In genomic region chr17:7167832-7168231, GRCh38 we compare ENCODE assay signal across 12 cellular contexts. TPM values are rescaled to one million over a fixed set of nuclear protein-coding genes. Genes with fewer than 3 reads are reported as not detected.
DNase-seq lines count a peak whose midpoint lies in the region; ATAC-seq and TF ChIP-seq lines count a peak whose summit lies in the region.
"Had no signal": no experiment of that assay in that cellular context is flagged by ENCODE, and none has a peak within 500 bp of the region (broad histone marks: within the 10 kb centered on the region; RNA-seq: fewer than 3 reads in every experiment).

No MANE protein-coding gene starts in this region.

- H2BK15ac ChIP-seq in mesendoderm (replicated peaks; ENCODE audit: low read depth): no peak overlapping the region

- H3K4me3 ChIP-seq in cardiac fibroblast (replicated peaks in 1 of 2; ENCODE audit: low read depth in 2 of 2, low read length in 2 of 2) (no peak overlapping the region), liver (ENCODE audit: low read depth in 1 of 3, low read length in 3 of 3) (no peak overlapping the region), mesendoderm (ENCODE audit: low read length) (no peak overlapping the region)

- peak; percentile 16 to 20 for TF ChIP-seq RAD21 in liver (IDR thresholded peaks at IDR 0.05)

- 24% methylated on average over 4 of the region's 4 CpGs for WGBS in liver
- no CpG with 5 or more reads among the region's 4 CpGs for WGBS in mesendoderm (ENCODE audit: extremely low coverage, insufficient coverage, low lambda C conversion rate)

- ATAC-seq in HG02642 (IDR thresholded peaks at IDR 0.05; ENCODE audit: poor library complexity, unreplicated experiment): no peak
- no peak for ATAC-seq in foreskin keratinocyte
- ATAC-seq: activated CD8-positive, alpha-beta T cell treated with anti-CD3 and anti-CD28 coated beads for 36 hours; SK-N-SH treated with all-trans-retinoic acid at 6 μM for 48 hours had no signal

- H4K5ac ChIP-seq in mesendoderm (ENCODE audit: low read length): no peak overlapping the region

- DNase-seq in AG20443 (ENCODE audit: low spot score) (peak; percentile 65), MV-4-11 (lab: John Stamatoyannopoulos, UW) (peak; percentile 95), cardiac fibroblast (ENCODE audit: low read depth in 2 of 2) (peak; percentile 63 to 83), ureter (ENCODE audit: low spot score) (no peak), foreskin keratinocyte (no peak), mesendoderm (no peak)
- DNase-seq: activated CD8-positive, alpha-beta T cell treated with anti-CD3 and anti-CD28 coated beads for 36 hours; COR-L47 had no signal

- no peaks in the 10 kb centered on the region for H3K79me2 ChIP-seq in mesendoderm (ENCODE audit: control insufficient read depth, insufficient read depth, low read length)

- H3K56ac ChIP-seq in mesendoderm (ENCODE audit: low read length): no peak overlapping the region

- no peaks in the 10 kb centered on the region for H3K9me3 ChIP-seq in liver (ENCODE audit: control insufficient read depth in 4 of 4, low read length in 3 of 4)

- H3K36me3 ChIP-seq in liver (ENCODE audit: control insufficient read depth in 4 of 4, insufficient read depth in 3 of 4, low read depth in 1 of 4, low read length in 3 of 4): peaks cover 0 to 5% (median 2%) of the 10 kb centered on the region in 4 donors
- no peaks in the 10 kb centered on the region for H3K36me3 ChIP-seq in mesendoderm (ENCODE audit: control insufficient read depth, insufficient read depth, low read length)

- H3K18ac ChIP-seq in mesendoderm (ENCODE audit: low read length): no peak overlapping the region

- no peaks in the 10 kb centered on the region for H3K79me1 ChIP-seq in mesendoderm (ENCODE audit: low read length)

- H2BK120ac ChIP-seq in mesendoderm (ENCODE audit: low read depth, low read length): no peak overlapping the region

- no peak overlapping the region for H3K4me2 ChIP-seq in mesendoderm (ENCODE audit: low read length)

- H3K4ac ChIP-seq in mesendoderm (ENCODE audit: low read depth, low read length): no peak overlapping the region

- no peak overlapping the region for H2BK5ac ChIP-seq in mesendoderm (ENCODE audit: low read length)

- H3K23ac ChIP-seq in mesendoderm (ENCODE audit: low read length): no peak overlapping the region

- no peak for TF ChIP-seq CTCF in cardiac fibroblast (IDR thresholded peaks at IDR 0.05; ENCODE audit: low read depth, low read length)
- no peak for TF ChIP-seq CTCF in liver (IDR thresholded peaks at IDR 0.05; ENCODE audit: low read depth, low read length, missing input control)
- no peak for TF ChIP-seq CTCF in foreskin keratinocyte (conservative IDR thresholded peaks at IDR 0.05)

- no peak overlapping the region for H2AK5ac ChIP-seq in mesendoderm (ENCODE audit: low read length)

- H3K9ac ChIP-seq in liver (ENCODE audit: low read depth in 1 of 2, low read length in 2 of 2) (peak overlapping the region in 1 of 2 donors; percentile 45), mesendoderm (ENCODE audit: low read length) (no peak overlapping the region)

- H3K27ac ChIP-seq in liver (ENCODE audit: low read depth in 1 of 2, low read length in 2 of 2): peak overlapping the region; percentile 81 to 82
- H3K27ac ChIP-seq in foreskin keratinocyte: no peak overlapping the region
- H3K27ac ChIP-seq in mesendoderm (ENCODE audit: low read depth, low read length): no peak overlapping the region

- H3K27me3 ChIP-seq in liver (ENCODE audit: control insufficient read depth in 4 of 4, insufficient read depth in 4 of 4, low read length in 3 of 4) (no peaks in the 10 kb centered on the region), foreskin keratinocyte (peaks cover 3% of the 10 kb centered on the region), mesendoderm (ENCODE audit: insufficient read depth, low read length, poor library complexity) (no peaks in the 10 kb centered on the region)

- no peak overlapping the region for H4K8ac ChIP-seq in mesendoderm (ENCODE audit: low read depth, low read length)

- peaks cover 13 to 46% (median 27%) of the 10 kb centered on the region in 4 donors for H3K4me1 ChIP-seq in liver (ENCODE audit: control insufficient read depth in 4 of 4, insufficient read depth in 4 of 4, low read length in 3 of 4)
- H3K4me1 ChIP-seq in foreskin keratinocyte: no peaks in the 10 kb centered on the region
- no peaks in the 10 kb centered on the region for H3K4me1 ChIP-seq in mesendoderm (ENCODE audit: control insufficient read depth, low read depth, low read length)

TF ChIP-seq in liver, 16 proteins besides CTCF, POLR2A, EP300 and RAD21 (continues in another document):
- peak; percentile 58 for TF ChIP-seq FOXA1 (IDR thresholded peaks at IDR 0.05)
- peak; percentile 91 for TF ChIP-seq MAX (IDR thresholded peaks at IDR 0.05)
- TF ChIP-seq HNF4G (IDR thresholded peaks at IDR 0.05): peak; percentile 47
- peak in 1 of 2 donors; percentile 70 for TF ChIP-seq EGR1 (IDR thresholded peaks at IDR 0.05; ENCODE audit: low read depth in 2 of 2)
- peak; percentile 62 to 83 for TF ChIP-seq RXRA (IDR thresholded peaks at IDR 0.05)
- peak in 1 of 2 donors; percentile 63 for TF ChIP-seq GABPA (IDR thresholded peaks at IDR 0.05 in 1 of 2, conservative IDR thresholded peaks at IDR 0.05 in 1 of 2)
- TF ChIP-seq NR2F2 (IDR thresholded peaks at IDR 0.05): no peak
- TF ChIP-seq SP1 (IDR thresholded peaks at IDR 0.05): peak; percentile 60
- TF ChIP-seq YY1 (IDR thresholded peaks at IDR 0.05): peak; percentile 98
- TF ChIP-seq ATF3 (IDR thresholded peaks at IDR 0.05): peak; percentile 74
- peak; percentile 16 for TF ChIP-seq FOXA2 (IDR thresholded peaks at IDR 0.05)
- peak in 1 of 2 donors; percentile 71 for TF ChIP-seq JUND (IDR thresholded peaks at IDR 0.05)
- TF ChIP-seq REST (IDR thresholded peaks at IDR 0.05): peak; percentile 49
- TF ChIP-seq TAF1 (conservative IDR thresholded peaks at IDR 0.05): no peak
- TF ChIP-seq HNF4A (conservative IDR thresholded peaks at IDR 0.05): peak; percentile 81 to 88

RNA-seq across cellular contexts. Expression of gene ASGR1, which starts 11.3 kb away (rescaled TPM):
- total RNA-seq in liver: 100 to 1,000 TPM; 127 to 401 TPM
- polyA plus RNA-seq in liver: 100 to 1,000 TPM; 541 to 728 TPM
- total RNA-seq in ureter: 2.6 TPM
- total RNA-seq in foreskin keratinocyte: 0.14 and 0.21 TPM in 2 replicates
- 0.28 and 0.46 TPM in 2 replicates for polyA plus RNA-seq in foreskin keratinocyte
- polyA plus RNA-seq in mesendoderm (2013, experiment 1 of 2): 3.4 TPM
- 3.7 TPM for polyA plus RNA-seq in mesendoderm (2013, experiment 2 of 2)

RNA-seq across cellular contexts. Expression of gene DLG4, which starts 51.8 kb away (rescaled TPM):
- 1 to 10 TPM; 2.1 to 5.7 TPM for total RNA-seq in liver
- polyA plus RNA-seq in liver: 1 to 10 TPM in 1 of 2 donors, under 1 TPM in 1; 0.40 to 1.6 TPM
- 26.8 TPM for total RNA-seq in ureter
- 7.3 and 7.7 TPM in 2 replicates for total RNA-seq in foreskin keratinocyte
- 6.2 and 6.4 TPM in 2 replicates for polyA plus RNA-seq in foreskin keratinocyte
- 15.9 TPM for polyA plus RNA-seq in mesendoderm (2013, experiment 1 of 2)
- 14.2 TPM for polyA plus RNA-seq in mesendoderm (2013, experiment 2 of 2)

RNA-seq across cellular contexts. Expression of gene ACADVL, which starts 51.9 kb away (rescaled TPM):
- total RNA-seq in liver (1,000 to 10,000 TPM in 1 of 2 donors, 100 to 1,000 TPM in 1; 185 to 1,110 TPM), ureter (855 TPM), foreskin keratinocyte (232 and 285 TPM in 2 replicates)
- polyA plus RNA-seq in liver (1,000 to 10,000 TPM; 1,107 to 1,301 TPM), foreskin keratinocyte (223 and 266 TPM in 2 replicates)
- polyA plus RNA-seq in mesendoderm (2013, experiment 1 of 2): 129 TPM
- polyA plus RNA-seq in mesendoderm (2013, experiment 2 of 2): 129 TPM

RNA-seq across cellular contexts. Expression of gene ASGR2, which starts 53.2 kb away (rescaled TPM):
- total RNA-seq in liver (100 to 1,000 TPM; 188 to 336 TPM), ureter (not detected), foreskin keratinocyte (not detected in 2 replicates)
- polyA plus RNA-seq in liver (100 to 1,000 TPM; 650 to 657 TPM), foreskin keratinocyte (not detected in 2 replicates)
- polyA plus RNA-seq in mesendoderm (2013, experiment 1 of 2): 0.04 TPM
- polyA plus RNA-seq in mesendoderm (2013, experiment 2 of 2): not detected
- total RNA-seq: activated CD8-positive, alpha-beta T cell treated with anti-CD3 and anti-CD28 coated beads for 36 hours; activated T-helper 1 cell treated with anti-CD3 and anti-CD28 coated beads, Interleukin-12 subunit alpha, Interleukin-12 subunit beta, Interleukin-2, Interleukin-4 antibody, amounts not matched to agents 30 ng/mL and 10 ng/mL and 1 ng/mL, durations not matched to agents 14 hours and 24 hours and 36 hours had no signal

Comparison
In these comparisons a context has a peak if more than half of its experiments do, and no peak if none do; other contexts are left out.
1. DNase-seq: peak in AG20443 (single experiment), MV-4-11 (single experiment) and cardiac fibroblast (2 of 2); none in ureter (single experiment), foreskin keratinocyte (0 of 2) and mesendoderm (single experiment).
2. H3K27ac ChIP-seq: peak in liver (2 of 2); none in foreskin keratinocyte (single experiment) and mesendoderm (single experiment).
3. RNA of gene ASGR1, which starts 11.3 kb away (total RNA-seq): 127 to 401 TPM in liver; 2.6 TPM in ureter (single experiment) and 0.14 to 0.21 TPM in foreskin keratinocyte; every median in the first group is over 10 times any median in the second.